ENCODE assay signal across 24 cellular contexts in the genomic region with DNA sequence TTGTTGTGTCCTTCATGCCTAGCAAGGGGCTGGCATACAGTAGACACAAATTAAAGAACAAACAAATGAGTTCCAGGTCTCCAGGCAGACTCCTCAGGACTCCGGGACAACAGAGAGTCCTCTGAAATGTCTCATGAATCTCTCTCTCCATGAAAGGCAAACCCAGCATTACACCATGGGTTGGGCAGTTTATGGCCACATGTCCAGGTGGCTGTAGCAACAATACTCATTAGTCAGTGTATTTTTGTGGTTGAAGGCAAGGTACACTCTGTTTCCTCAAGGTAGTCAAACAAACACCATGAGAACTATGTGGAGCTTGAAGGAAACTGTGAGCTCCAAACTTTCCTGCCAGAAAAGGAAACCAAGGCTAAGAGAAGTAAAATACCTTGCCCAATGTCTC.
DNase-seq lines count a peak whose midpoint lies in the region; ATAC-seq and TF ChIP-seq lines count a peak whose summit lies in the region.
"Had no signal": no experiment of that assay in that cellular context is flagged by ENCODE, and none has a peak within 500 bp of the region (broad histone marks: within the 10 kb centered on the region; RNA-seq: fewer than 3 reads in every experiment).

No MANE protein-coding gene starts in this region.

- TF ChIP-seq POLR2A in testis (IDR thresholded peaks at IDR 0.05): no peak

- H3K4me3 ChIP-seq in heart right ventricle (no peak overlapping the region), dorsolateral prefrontal cortex (no peak overlapping the region), muscle layer of colon (ENCODE audit: low read depth in 1 of 2, low read length in 2 of 2) (peak overlapping the region in 1 of 2 donors; percentile 19), testis (no peak overlapping the region), ascending aorta (no peak overlapping the region)
- H3K4me3 ChIP-seq: upper lobe of right lung had no signal

- peak overlapping the region in 8 of 10 donors; percentile 47 to 75 (median 58) for H3K27ac ChIP-seq in heart right ventricle
- H3K27ac ChIP-seq in dorsolateral prefrontal cortex: peak overlapping the region in 36 of 59 donors; percentile 2 to 91 (median 60)
- H3K27ac ChIP-seq in muscle layer of colon (ENCODE audit: low read depth, low read length): peak overlapping the region; percentile 84
- peak overlapping the region; percentile 13 to 76 for H3K27ac ChIP-seq in testis
- no peak overlapping the region for H3K27ac ChIP-seq in ascending aorta
- H3K27ac ChIP-seq: upper lobe of right lung had no signal

- H3K9ac ChIP-seq in muscle layer of colon (ENCODE audit: low read length): no peak overlapping the region

- no peak for DNase-seq in heart right ventricle
- no peak for DNase-seq in left cardiac atrium
- no peak for DNase-seq in dorsolateral prefrontal cortex
- DNase-seq in testis: no peak
- no peak for DNase-seq in ascending aorta (ENCODE audit: low spot score in 2 of 2)
- no peak for DNase-seq in activated CD4-positive, CD25-positive, alpha-beta regulatory T cell (lab: John Stamatoyannopoulos, UW)
- DNase-seq: 8988T; activated CD4-positive, alpha-beta memory T cell treated with anti-CD3 and anti-CD28 coated beads for 36 hours; activated CD8-positive, alpha-beta memory T cell treated with anti-CD3 and anti-CD28 coated beads, Interleukin-2, amount 50 U/mL, for 48 hours; activated naive CD8-positive, alpha-beta T cell treated with anti-CD3 and anti-CD28 coated beads for 36 hours; CD4-positive, alpha-beta memory T cell; DMS153; effector memory CD8-positive, alpha-beta T cell; H7; NCI-H1092; NCI-H2029; NCI-H2227 treated with DMSO at 0.1 percent for 48 hours; NCI-H82; SHP77; stimulated activated CD8-positive, alpha-beta memory T cell treated with anti-CD3 and anti-CD28 coated beads, Interleukin-4, amount 100 ng/mL, for 48 hours; SW 1271; upper lobe of right lung had no signal

- H3K4me1 ChIP-seq in heart right ventricle: peaks cover 0 to 58% (median 16%) of the 10 kb centered on the region in 9 donors
- peaks cover 77% of the 10 kb centered on the region for H3K4me1 ChIP-seq in muscle layer of colon (ENCODE audit: insufficient read depth, low read length)
- peaks cover 36% of the 10 kb centered on the region for H3K4me1 ChIP-seq in testis
- H3K4me1 ChIP-seq in ascending aorta: no peaks in the 10 kb centered on the region
- H3K4me1 ChIP-seq: upper lobe of right lung had no signal

- no peaks in the 10 kb centered on the region for H3K36me3 ChIP-seq in heart right ventricle
- H3K36me3 ChIP-seq in muscle layer of colon (ENCODE audit: insufficient read depth, low read length): no peaks in the 10 kb centered on the region
- no peaks in the 10 kb centered on the region for H3K36me3 ChIP-seq in testis (ENCODE audit: low read depth, missing control alignments)
- no peaks in the 10 kb centered on the region for H3K36me3 ChIP-seq in ascending aorta
- H3K36me3 ChIP-seq: upper lobe of right lung had no signal

- no peak for TF ChIP-seq CTCF in heart right ventricle (IDR thresholded peaks at IDR 0.05)
- no peak for TF ChIP-seq CTCF in dorsolateral prefrontal cortex (IDR thresholded peaks at IDR 0.05 in 54 of 56, conservative IDR thresholded peaks at IDR 0.05 in 2 of 56; ENCODE audit: low read depth in 1 of 56, partially characterized antibody in 56 of 56)
- TF ChIP-seq CTCF in testis (IDR thresholded peaks at IDR 0.05): no peak
- TF ChIP-seq CTCF in ascending aorta (IDR thresholded peaks at IDR 0.05): no peak

- intact Hi-C loops in heart right ventricle (cut with DNase I): no loop called here
- intact Hi-C loops in left cardiac atrium (cut with DNase I): no loop called here
- intact Hi-C loops in dorsolateral prefrontal cortex (cut with DNase I): loop anchor here in 1 of 2 donors (10.0 kb wide), 2 partner anchors 55 to 65 kb away; a partner anchor contains a TSS
- intact Hi-C loops in testis (cut with DNase I; ENCODE audit: low total_unique reads): no loop called here
- intact Hi-C loops in ascending aorta (cut with DNase I): no loop called here

- 92 to 94% methylated on average over 1 of the region's 1 CpG for WGBS in heart right ventricle, 2 donors
- 80 to 93% methylated on average over 1 of the region's 1 CpG for WGBS in testis, 2 donors

- ATAC-seq in heart right ventricle: peak in 1 of 8 donors; percentile 55
- ATAC-seq in left cardiac atrium: no peak
- no peak for ATAC-seq in HG03457 (IDR thresholded peaks at IDR 0.05; ENCODE audit: unreplicated experiment)
- ATAC-seq: effector memory CD8-positive, alpha-beta T cell; upper lobe of right lung had no signal

- peaks cover 0 to 1% (median 0%) of the 10 kb centered on the region in 7 donors for H3K27me3 ChIP-seq in heart right ventricle
- H3K27me3 ChIP-seq in dorsolateral prefrontal cortex: peaks cover 0 to 3% (median 0%) of the 10 kb centered on the region in 45 donors
- no peaks in the 10 kb centered on the region for H3K27me3 ChIP-seq in muscle layer of colon (ENCODE audit: control insufficient read depth in 1 of 2, insufficient read depth in 2 of 2, low read length in 2 of 2)
- H3K27me3 ChIP-seq in testis: no peaks in the 10 kb centered on the region
- H3K27me3 ChIP-seq in ascending aorta: no peaks in the 10 kb centered on the region

- H3K9me3 ChIP-seq in heart right ventricle (no peaks in the 10 kb centered on the region), muscle layer of colon (ENCODE audit: low read length) (no peaks in the 10 kb centered on the region), testis (no peaks in the 10 kb centered on the region), ascending aorta (no peaks in the 10 kb centered on the region)
- H3K9me3 ChIP-seq: upper lobe of right lung had no signal

Comparison
In these comparisons a context has a peak if more than half of its experiments do, and no peak if none do; other contexts are left out.
1. H3K27ac ChIP-seq: peak in heart right ventricle (8 of 10), dorsolateral prefrontal cortex (36 of 59), muscle layer of colon (single experiment) and testis (2 of 2); none in ascending aorta (0 of 2).